Comparison of ENCODE assay signal across 1 cellular context in the genomic region with DNA sequence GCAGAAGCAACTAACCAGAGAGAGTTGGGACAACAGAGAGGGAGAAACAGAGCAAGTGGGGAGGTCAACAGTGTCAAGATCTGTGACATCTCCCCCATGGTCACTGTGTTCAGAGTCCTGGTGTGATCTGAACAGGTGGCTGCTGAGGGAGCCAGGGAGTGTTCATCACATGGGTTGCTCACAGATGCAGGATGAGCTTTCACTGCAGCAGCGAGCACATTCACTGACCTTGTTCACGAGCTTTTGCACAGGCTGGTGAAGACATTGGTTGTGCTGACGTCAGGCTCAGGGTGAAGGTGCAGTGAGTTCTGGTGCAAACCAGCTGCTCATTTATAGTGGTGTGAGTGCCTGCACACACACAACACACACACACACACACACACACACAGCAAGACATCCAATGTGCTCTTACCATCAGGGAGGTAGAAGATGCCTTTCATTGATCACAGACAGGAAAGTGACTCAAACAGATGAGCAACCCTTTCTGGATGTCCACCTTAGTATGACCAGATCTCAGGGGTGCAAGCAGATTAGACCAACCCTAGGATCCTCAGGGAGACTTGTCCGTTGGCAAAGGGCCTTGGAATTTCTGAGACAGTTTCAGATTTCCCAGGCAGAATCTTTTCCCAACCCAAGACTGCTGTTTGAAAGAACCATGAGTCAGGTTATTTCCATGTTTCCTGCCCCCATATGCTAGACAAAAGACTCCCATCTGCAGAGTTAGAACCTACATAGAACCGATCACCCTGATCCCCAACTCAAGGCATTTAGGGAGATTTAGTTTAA.
TF ChIP-seq lines count a peak whose summit lies in the region.

No MANE protein-coding gene starts in this region.

TF ChIP-seq in GM23338, 12 proteins besides CTCF, POLR2A, EP300 and RAD21 (continued from another document):
- TF ChIP-seq ZNF462 (CRISPR knock-in tag; IDR thresholded peaks at IDR 0.05): no peak
- TF ChIP-seq JUNB (IDR thresholded peaks at IDR 0.05; ENCODE audit: unreplicated experiment): no peak
- TF ChIP-seq ZNF114 (CRISPR knock-in tag; IDR thresholded peaks at IDR 0.05): no peak
- no peak for TF ChIP-seq ETS1 (IDR thresholded peaks at IDR 0.05)
- TF ChIP-seq NANOG (IDR thresholded peaks at IDR 0.05; ENCODE audit: borderline replicate concordance): no peak
- TF ChIP-seq STAT1 (IDR thresholded peaks at IDR 0.05; ENCODE audit: unreplicated experiment): no peak
- TF ChIP-seq, protein P1, sequence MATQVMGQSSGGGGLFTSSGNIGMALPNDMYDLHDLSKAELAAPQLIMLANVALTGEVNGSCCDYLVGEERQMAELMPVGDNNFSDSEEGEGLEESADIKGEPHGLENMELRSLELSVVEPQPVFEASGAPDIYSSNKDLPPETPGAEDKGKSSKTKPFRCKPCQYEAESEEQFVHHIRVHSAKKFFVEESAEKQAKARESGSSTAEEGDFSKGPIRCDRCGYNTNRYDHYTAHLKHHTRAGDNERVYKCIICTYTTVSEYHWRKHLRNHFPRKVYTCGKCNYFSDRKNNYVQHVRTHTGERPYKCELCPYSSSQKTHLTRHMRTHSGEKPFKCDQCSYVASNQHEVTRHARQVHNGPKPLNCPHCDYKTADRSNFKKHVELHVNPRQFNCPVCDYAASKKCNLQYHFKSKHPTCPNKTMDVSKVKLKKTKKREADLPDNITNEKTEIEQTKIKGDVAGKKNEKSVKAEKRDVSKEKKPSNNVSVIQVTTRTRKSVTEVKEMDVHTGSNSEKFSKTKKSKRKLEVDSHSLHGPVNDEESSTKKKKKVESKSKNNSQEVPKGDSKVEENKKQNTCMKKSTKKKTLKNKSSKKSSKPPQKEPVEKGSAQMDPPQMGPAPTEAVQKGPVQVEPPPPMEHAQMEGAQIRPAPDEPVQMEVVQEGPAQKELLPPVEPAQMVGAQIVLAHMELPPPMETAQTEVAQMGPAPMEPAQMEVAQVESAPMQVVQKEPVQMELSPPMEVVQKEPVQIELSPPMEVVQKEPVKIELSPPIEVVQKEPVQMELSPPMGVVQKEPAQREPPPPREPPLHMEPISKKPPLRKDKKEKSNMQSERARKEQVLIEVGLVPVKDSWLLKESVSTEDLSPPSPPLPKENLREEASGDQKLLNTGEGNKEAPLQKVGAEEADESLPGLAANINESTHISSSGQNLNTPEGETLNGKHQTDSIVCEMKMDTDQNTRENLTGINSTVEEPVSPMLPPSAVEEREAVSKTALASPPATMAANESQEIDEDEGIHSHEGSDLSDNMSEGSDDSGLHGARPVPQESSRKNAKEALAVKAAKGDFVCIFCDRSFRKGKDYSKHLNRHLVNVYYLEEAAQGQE (IDR thresholded peaks at IDR 0.05; ENCODE audit: unreplicated experiment): no peak
- TF ChIP-seq ZNF331 (CRISPR knock-in tag; IDR thresholded peaks at IDR 0.05; ENCODE audit: low read depth): no peak
- no peak for TF ChIP-seq CREB1 (CRISPR knock-in tag; IDR thresholded peaks at IDR 0.05; ENCODE audit: low read depth)
